In genomic region chr2:234500394-234501006, GRCh38 we compare ENCODE assay signal across 8 cellular contexts. TPM values are rescaled to one million over a fixed set of nuclear protein-coding genes. Genes with fewer than 3 reads are reported as not detected.
DNase-seq lines count a peak whose midpoint lies in the region; ATAC-seq and TF ChIP-seq lines count a peak whose summit lies in the region.

No MANE protein-coding gene starts in this region.

- TF ChIP-seq CTCF in nephron progenitor cell (IDR thresholded peaks at IDR 0.05): peak; percentile 54

- DNase-seq in AG08396 (ENCODE audit: low spot score): peak; percentile 57
- peak; percentile 50 for DNase-seq in NCI-H526 treated with DMSO at 0.1 percent for 48 hours (lab: John Stamatoyannopoulos, UW)
- peak; percentile 86 for DNase-seq in activated CD8-positive, alpha-beta memory T cell treated with anti-CD3 and anti-CD28 coated beads, Interleukin-2, amount 10 ng/mL, durations not matched to agents 7 days and 5 days
- DNase-seq in erythroblast (lab: John Stamatoyannopoulos, UW): peak; percentile 17 to 26
- DNase-seq in nephron progenitor cell: peak; percentile 54
- no peak for DNase-seq in middle frontal gyrus (ENCODE audit: extremely low spot score, low spot score)

- no peak for TF ChIP-seq POLR2A in erythroblast (IDR thresholded peaks at IDR 0.05; ENCODE audit: low read length)

- CTCF ChIA-PET in activated CD8-positive, alpha-beta memory T cell treated with anti-CD3 and anti-CD28 coated beads, Interleukin-2, amount 10 ng/mL, durations not matched to agents 7 days and 5 days (lab: Charles Lee): interaction anchor here (0.6 to 5.6 kb wide), 34 partner anchors 8 to 525 kb away, joined by 3 to 79 read pairs (median 4); no protein-coding TSS in a partner anchor

- ATAC-seq in GM18520 (IDR thresholded peaks at IDR 0.05; ENCODE audit: unreplicated experiment): peak; percentile 29
- peak; percentile 38 for ATAC-seq in HG03097 (IDR thresholded peaks at IDR 0.05; ENCODE audit: low FRiP score, unreplicated experiment)
- ATAC-seq in activated CD8-positive, alpha-beta memory T cell treated with anti-CD3 and anti-CD28 coated beads, Interleukin-2, amount 10 ng/mL, durations not matched to agents 7 days and 5 days: peak; percentile 52

- H3K4me1 Mint-ChIP-seq in activated CD8-positive, alpha-beta memory T cell treated with anti-CD3 and anti-CD28 coated beads, Interleukin-2, amount 10 ng/mL, durations not matched to agents 7 days and 5 days: peaks cover 31% of the 10 kb centered on the region
- peaks cover 50% of the 10 kb centered on the region for H3K4me1 Mint-ChIP-seq in nephron progenitor cell

- H3K9me3 Mint-ChIP-seq in activated CD8-positive, alpha-beta memory T cell treated with anti-CD3 and anti-CD28 coated beads, Interleukin-2, amount 10 ng/mL, durations not matched to agents 7 days and 5 days (ENCODE audit: low read depth): no peaks in the 10 kb centered on the region
- no peaks in the 10 kb centered on the region for H3K9me3 Mint-ChIP-seq in nephron progenitor cell

- peaks cover 12% of the 10 kb centered on the region for H3K36me3 Mint-ChIP-seq in activated CD8-positive, alpha-beta memory T cell treated with anti-CD3 and anti-CD28 coated beads, Interleukin-2, amount 10 ng/mL, durations not matched to agents 7 days and 5 days
- H3K36me3 Mint-ChIP-seq in nephron progenitor cell (ENCODE audit: low read depth): peaks cover 5% of the 10 kb centered on the region

- H3K4me3 Mint-ChIP-seq in activated CD8-positive, alpha-beta memory T cell treated with anti-CD3 and anti-CD28 coated beads, Interleukin-2, amount 10 ng/mL, durations not matched to agents 7 days and 5 days: no peak overlapping the region
- H3K4me3 Mint-ChIP-seq in nephron progenitor cell: no peak overlapping the region

- H3K27me3 Mint-ChIP-seq in activated CD8-positive, alpha-beta memory T cell treated with anti-CD3 and anti-CD28 coated beads, Interleukin-2, amount 10 ng/mL, durations not matched to agents 7 days and 5 days: peaks cover 13% of the 10 kb centered on the region
- H3K27me3 Mint-ChIP-seq in nephron progenitor cell (ENCODE audit: low read depth, poor library complexity): peaks cover 3% of the 10 kb centered on the region

- H3K27ac Mint-ChIP-seq in activated CD8-positive, alpha-beta memory T cell treated with anti-CD3 and anti-CD28 coated beads, Interleukin-2, amount 10 ng/mL, durations not matched to agents 7 days and 5 days: peak overlapping the region; percentile 23
- H3K27ac Mint-ChIP-seq in nephron progenitor cell: no peak overlapping the region

RNA-seq across cellular contexts. Expression of gene ARL4C, which starts 3.6 kb away (rescaled TPM):
- 100 to 1,000 TPM; 252 to 306 TPM for total RNA-seq in activated CD8-positive, alpha-beta memory T cell treated with anti-CD3 and anti-CD28 coated beads, Interleukin-2, amount 10 ng/mL, durations not matched to agents 7 days and 5 days
